In the genomic region with DNA sequence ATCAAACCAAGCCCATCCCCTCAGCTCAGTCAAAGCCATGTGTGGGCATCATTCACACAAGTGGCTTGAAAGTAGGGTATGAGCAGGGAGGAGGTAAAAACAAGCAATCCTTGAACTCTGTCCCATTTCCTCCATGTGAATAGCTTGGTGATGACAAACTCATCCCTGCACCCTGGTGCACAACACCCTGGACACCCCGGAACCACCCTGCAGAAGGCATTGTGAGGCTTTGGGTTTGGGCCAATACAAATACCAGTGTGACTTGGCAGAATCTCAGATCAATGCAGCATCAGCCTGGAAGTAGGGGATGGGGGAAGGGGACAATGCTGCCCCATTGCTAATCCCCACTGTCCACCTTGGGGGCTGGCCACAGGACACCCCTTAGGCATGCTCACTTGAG, we compare ENCODE assay signal across 1 cellular context.
TF ChIP-seq lines count a peak whose summit lies in the region.

No MANE protein-coding gene starts in this region.

TF ChIP-seq in HepG2, 621 proteins besides CTCF, POLR2A, EP300 and RAD21 (continued from another document and continues in another):
- TF ChIP-seq, protein P1, sequence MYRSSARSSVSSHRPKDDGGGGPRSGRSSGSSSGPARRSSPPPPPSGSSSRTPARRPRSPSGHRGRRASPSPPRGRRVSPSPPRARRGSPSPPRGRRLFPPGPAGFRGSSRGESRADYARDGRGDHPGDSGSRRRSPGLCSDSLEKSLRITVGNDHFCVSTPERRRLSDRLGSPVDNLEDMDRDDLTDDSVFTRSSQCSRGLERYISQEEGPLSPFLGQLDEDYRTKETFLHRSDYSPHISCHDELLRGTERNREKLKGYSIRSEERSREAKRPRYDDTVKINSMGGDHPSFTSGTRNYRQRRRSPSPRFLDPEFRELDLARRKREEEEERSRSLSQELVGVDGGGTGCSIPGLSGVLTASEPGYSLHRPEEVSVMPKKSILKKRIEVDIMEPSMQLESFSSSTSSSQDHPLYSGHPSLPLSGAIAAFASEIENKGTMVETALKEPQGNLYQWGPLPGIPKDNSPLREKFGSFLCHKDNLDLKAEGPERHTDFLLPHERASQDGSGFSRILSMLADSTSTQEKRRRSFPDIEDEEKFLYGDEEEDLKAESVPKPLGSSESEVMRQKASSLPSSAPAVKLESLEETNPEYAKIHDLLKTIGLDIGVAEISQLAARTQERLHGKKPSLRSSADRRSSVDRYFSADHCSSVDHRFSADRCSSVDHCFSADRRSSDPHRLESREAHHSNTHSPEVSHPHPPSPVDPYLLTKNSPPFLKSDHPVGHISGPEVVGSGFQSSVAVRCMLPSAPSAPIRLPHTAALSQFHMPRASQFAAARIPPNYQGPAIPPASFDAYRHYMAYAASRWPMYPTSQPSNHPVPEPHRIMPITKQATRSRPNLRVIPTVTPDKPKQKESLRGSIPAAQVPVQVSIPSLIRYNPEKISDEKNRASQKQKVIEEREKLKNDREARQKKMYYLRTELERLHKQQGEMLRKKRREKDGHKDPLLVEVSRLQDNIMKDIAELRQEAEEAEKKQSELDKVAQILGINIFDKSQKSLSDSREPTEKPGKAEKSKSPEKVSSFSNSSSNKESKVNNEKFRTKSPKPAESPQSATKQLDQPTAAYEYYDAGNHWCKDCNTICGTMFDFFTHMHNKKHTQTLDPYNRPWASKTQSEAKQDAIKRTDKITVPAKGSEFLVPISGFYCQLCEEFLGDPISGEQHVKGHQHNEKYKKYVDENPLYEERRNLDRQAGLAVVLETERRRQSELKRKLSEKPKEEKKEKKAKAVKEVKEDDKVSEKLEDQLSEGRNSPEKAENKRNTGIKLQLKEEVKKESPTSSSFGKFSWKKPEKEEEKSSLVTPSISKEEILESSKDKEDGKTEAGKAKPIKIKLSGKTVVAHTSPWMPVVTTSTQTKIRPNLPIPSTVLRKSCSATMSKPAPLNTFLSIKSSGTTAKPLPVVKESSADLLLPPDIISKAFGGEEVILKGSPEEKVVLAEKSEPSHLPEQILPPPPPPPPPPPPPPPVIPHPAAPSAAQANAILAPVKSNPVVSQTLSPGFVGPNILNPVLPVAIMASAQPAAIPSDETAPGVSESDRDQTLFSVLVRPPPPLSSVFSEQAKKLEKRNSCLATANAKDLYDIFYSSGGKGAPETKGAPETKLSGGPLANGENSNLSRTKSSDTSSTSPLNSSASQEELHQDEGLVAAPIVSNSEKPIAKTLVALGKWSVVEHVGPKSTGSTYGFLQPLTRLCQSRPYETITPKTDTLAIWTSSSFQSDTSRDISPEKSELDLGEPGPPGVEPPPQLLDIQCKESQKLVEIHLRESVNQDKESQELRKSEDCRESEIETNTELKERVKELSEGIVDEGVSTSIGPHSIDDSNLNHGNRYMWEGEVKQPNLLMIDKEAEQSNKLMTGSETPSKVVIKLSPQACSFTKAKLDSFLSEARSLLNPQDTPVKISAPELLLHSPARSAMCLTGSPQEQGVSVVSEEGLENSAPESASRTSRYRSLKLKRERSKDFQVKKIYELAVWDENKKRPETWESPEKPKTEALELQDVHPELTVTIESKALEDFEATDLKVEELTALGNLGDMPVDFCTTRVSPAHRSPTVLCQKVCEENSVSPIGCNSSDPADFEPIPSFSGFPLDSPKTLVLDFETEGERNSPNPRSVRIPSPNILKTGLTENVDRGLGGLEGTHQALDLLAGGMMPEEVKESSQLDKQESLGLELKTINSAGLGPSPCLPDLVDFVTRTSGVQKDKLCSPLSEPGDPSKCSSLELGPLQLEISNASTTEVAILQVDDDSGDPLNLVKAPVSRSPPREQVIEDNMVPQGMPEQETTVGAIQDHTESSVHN (CRISPR knock-in tag; IDR thresholded peaks at IDR 0.05), result no peak
- TF ChIP-seq ZKSCAN8 (CRISPR knock-in tag; IDR thresholded peaks at IDR 0.05; ENCODE audit: borderline replicate concordance) (no peak), HMG20A (CRISPR knock-in tag; IDR thresholded peaks at IDR 0.05; ENCODE audit: borderline replicate concordance) (peak; percentile 77; the same call in 1 of the 2 replicates), MYC (CRISPR knock-in tag; IDR thresholded peaks at IDR 0.05; ENCODE audit: borderline replicate concordance) (peak; percentile 13; the same call in 1 of the 2 replicates), ZMYM4 (CRISPR knock-in tag; IDR thresholded peaks at IDR 0.05) (no peak), RXRB (CRISPR knock-in tag; IDR thresholded peaks at IDR 0.05; ENCODE audit: borderline replicate concordance) (peak; percentile 97), RBAK (CRISPR knock-in tag; IDR thresholded peaks at IDR 0.05) (no peak), ARNTL (CRISPR knock-in tag; IDR thresholded peaks at IDR 0.05) (peak; percentile 54; the same call in 1 of the 2 replicates), ZBTB44 (CRISPR knock-in tag; IDR thresholded peaks at IDR 0.05) (no peak), UBTF (CRISPR knock-in tag; IDR thresholded peaks at IDR 0.05) (0 out of 2 replicates have a peak, but pooled peaks have one; percentile 16), HOXA5 (CRISPR knock-in tag; IDR thresholded peaks at IDR 0.05) (no peak), ETV5 (CRISPR knock-in tag; IDR thresholded peaks at IDR 0.05; ENCODE audit: borderline replicate concordance) (peak; percentile 62; the same call in 1 of the 2 replicates), ZNF12 (CRISPR knock-in tag; IDR thresholded peaks at IDR 0.05) (peak; percentile 93), TFDP2 (CRISPR knock-in tag; IDR thresholded peaks at IDR 0.05) (no peak), RCOR2 (CRISPR knock-in tag; IDR thresholded peaks at IDR 0.05) (peak; percentile 68), EEA1 (CRISPR knock-in tag; IDR thresholded peaks at IDR 0.05; ENCODE audit: borderline replicate concordance) (no peak), ISL2 (CRISPR knock-in tag; IDR thresholded peaks at IDR 0.05) (no peak), ARNT (IDR thresholded peaks at IDR 0.05) (no peak)
- TF ChIP-seq, protein P2, sequence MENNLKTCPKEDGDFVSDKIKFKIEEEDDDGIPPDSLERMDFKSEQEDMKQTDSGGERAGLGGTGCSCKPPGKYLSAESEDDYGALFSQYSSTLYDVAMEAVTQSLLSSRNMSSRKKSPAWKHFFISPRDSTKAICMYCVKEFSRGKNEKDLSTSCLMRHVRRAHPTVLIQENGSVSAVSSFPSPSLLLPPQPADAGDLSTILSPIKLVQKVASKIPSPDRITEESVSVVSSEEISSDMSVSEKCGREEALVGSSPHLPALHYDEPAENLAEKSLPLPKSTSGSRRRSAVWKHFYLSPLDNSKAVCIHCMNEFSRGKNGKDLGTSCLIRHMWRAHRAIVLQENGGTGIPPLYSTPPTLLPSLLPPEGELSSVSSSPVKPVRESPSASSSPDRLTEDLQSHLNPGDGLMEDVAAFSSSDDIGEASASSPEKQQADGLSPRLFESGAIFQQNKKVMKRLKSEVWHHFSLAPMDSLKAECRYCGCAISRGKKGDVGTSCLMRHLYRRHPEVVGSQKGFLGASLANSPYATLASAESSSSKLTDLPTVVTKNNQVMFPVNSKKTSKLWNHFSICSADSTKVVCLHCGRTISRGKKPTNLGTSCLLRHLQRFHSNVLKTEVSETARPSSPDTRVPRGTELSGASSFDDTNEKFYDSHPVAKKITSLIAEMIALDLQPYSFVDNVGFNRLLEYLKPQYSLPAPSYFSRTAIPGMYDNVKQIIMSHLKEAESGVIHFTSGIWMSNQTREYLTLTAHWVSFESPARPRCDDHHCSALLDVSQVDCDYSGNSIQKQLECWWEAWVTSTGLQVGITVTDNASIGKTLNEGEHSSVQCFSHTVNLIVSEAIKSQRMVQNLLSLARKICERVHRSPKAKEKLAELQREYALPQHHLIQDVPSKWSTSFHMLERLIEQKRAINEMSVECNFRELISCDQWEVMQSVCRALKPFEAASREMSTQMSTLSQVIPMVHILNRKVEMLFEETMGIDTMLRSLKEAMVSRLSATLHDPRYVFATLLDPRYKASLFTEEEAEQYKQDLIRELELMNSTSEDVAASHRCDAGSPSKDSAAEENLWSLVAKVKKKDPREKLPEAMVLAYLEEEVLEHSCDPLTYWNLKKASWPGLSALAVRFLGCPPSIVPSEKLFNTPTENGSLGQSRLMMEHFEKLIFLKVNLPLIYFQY (CRISPR knock-in tag; IDR thresholded peaks at IDR 0.05; ENCODE audit: borderline replicate concordance), result peak; percentile 82; the same call in 1 of the 2 replicates
- TF ChIP-seq, protein P3, sequence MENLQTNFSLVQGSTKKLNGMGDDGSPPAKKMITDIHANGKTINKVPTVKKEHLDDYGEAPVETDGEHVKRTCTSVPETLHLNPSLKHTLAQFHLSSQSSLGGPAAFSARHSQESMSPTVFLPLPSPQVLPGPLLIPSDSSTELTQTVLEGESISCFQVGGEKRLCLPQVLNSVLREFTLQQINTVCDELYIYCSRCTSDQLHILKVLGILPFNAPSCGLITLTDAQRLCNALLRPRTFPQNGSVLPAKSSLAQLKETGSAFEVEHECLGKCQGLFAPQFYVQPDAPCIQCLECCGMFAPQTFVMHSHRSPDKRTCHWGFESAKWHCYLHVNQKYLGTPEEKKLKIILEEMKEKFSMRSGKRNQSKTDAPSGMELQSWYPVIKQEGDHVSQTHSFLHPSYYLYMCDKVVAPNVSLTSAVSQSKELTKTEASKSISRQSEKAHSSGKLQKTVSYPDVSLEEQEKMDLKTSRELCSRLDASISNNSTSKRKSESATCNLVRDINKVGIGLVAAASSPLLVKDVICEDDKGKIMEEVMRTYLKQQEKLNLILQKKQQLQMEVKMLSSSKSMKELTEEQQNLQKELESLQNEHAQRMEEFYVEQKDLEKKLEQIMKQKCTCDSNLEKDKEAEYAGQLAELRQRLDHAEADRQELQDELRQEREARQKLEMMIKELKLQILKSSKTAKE (CRISPR knock-in tag; IDR thresholded peaks at IDR 0.05; ENCODE audit: borderline replicate concordance), result no peak
- TF ChIP-seq, protein P4, sequence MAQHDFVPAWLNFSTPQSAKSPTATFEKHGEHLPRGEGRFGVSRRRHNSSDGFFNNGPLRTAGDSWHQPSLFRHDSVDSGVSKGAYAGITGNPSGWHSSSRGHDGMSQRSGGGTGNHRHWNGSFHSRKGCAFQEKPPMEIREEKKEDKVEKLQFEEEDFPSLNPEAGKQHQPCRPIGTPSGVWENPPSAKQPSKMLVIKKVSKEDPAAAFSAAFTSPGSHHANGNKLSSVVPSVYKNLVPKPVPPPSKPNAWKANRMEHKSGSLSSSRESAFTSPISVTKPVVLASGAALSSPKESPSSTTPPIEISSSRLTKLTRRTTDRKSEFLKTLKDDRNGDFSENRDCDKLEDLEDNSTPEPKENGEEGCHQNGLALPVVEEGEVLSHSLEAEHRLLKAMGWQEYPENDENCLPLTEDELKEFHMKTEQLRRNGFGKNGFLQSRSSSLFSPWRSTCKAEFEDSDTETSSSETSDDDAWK (CRISPR knock-in tag; IDR thresholded peaks at IDR 0.05), result no peak
- TF ChIP-seq, protein P5, sequence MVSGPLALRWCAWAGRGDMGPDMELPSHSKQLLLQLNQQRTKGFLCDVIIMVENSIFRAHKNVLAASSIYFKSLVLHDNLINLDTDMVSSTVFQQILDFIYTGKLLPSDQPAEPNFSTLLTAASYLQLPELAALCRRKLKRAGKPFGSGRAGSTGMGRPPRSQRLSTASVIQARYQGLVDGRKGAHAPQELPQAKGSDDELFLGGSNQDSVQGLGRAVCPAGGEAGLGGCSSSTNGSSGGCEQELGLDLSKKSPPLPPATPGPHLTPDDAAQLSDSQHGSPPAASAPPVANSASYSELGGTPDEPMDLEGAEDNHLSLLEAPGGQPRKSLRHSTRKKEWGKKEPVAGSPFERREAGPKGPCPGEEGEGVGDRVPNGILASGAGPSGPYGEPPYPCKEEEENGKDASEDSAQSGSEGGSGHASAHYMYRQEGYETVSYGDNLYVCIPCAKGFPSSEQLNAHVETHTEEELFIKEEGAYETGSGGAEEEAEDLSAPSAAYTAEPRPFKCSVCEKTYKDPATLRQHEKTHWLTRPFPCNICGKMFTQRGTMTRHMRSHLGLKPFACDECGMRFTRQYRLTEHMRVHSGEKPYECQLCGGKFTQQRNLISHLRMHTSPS (CRISPR knock-in tag; IDR thresholded peaks at IDR 0.05; ENCODE audit: low read depth), result peak; percentile 86
